Comparison of ENCODE assay signal across 9 cellular contexts in genomic region chr10:72096115-72097000, GRCh38. TPM values are rescaled to one million over a fixed set of nuclear protein-coding genes. Genes with fewer than 3 reads are reported as not detected.
DNase-seq lines count a peak whose midpoint lies in the region; ATAC-seq and TF ChIP-seq lines count a peak whose summit lies in the region.
"Had no signal": no experiment of that assay in that cellular context is flagged by ENCODE, and none has a peak within 500 bp of the region (broad histone marks: within the 10 kb centered on the region; RNA-seq: fewer than 3 reads in every experiment).

No MANE protein-coding gene starts in this region.

- 81 to 87% methylated on average over 9 of the region's 9 CpGs for WGBS in esophagus squamous epithelium, 2 donors

- no peaks in the 10 kb centered on the region for H3K27me3 Mint-ChIP-seq in Caco-2 (ENCODE audit: insufficient read depth, unreplicated experiment)
- no peaks in the 10 kb centered on the region for H3K27me3 Mint-ChIP-seq in naive thymus-derived CD4-positive, alpha-beta T cell

- H3K36me3 ChIP-seq in Caco-2 (ENCODE audit: control insufficient read depth, insufficient read depth, low read length) (no peaks in the 10 kb centered on the region), brain microvascular endothelial cell (replicated peaks) (no peaks in the 10 kb centered on the region), esophagus squamous epithelium (peaks cover 0 to 73% (median 3%) of the 10 kb centered on the region in 3 donors)
- H3K36me3 ChIP-seq in naive thymus-derived CD4-positive, alpha-beta T cell (ENCODE audit: control insufficient read depth in 2 of 3, insufficient read depth in 3 of 3, low read length in 3 of 3) = peaks cover 0 to 14% (median 0%) of the 10 kb centered on the region in 3 experiments

- peaks cover 35% of the 10 kb centered on the region for H3K36me3 Mint-ChIP-seq in Caco-2 (ENCODE audit: insufficient read depth, unreplicated experiment)
- H3K36me3 Mint-ChIP-seq in naive thymus-derived CD4-positive, alpha-beta T cell = peaks cover 11 to 41% (median 38%) of the 10 kb centered on the region in 5 donors

- H3K4me1 Mint-ChIP-seq in Caco-2 (ENCODE audit: low read depth, unreplicated experiment) = peaks cover 61% of the 10 kb centered on the region
- peaks cover 19 to 66% (median 40%) of the 10 kb centered on the region in 7 donors for H3K4me1 Mint-ChIP-seq in naive thymus-derived CD4-positive, alpha-beta T cell
- H3K4me1 Mint-ChIP-seq: natural killer cell had no signal

- H3K27ac Mint-ChIP-seq in Caco-2 (ENCODE audit: unreplicated experiment) = peak overlapping the region; percentile 21
- H3K27ac Mint-ChIP-seq in naive thymus-derived CD4-positive, alpha-beta T cell = peak overlapping the region in 7 of 9 donors; percentile 1 to 72 (median 64)
- H3K27ac Mint-ChIP-seq: natural killer cell had no signal

- CTCF ChIA-PET in Caco-2 (lab: Charles Lee) = interaction anchor here (1.5 kb wide), 1 partner anchor 27 kb away, joined by 4 read pairs; no protein-coding TSS in a partner anchor
- CTCF ChIA-PET in naive thymus-derived CD4-positive, alpha-beta T cell (lab: Charles Lee) = no interaction called here

- no peaks in the 10 kb centered on the region for H3K9me3 Mint-ChIP-seq in Caco-2 (ENCODE audit: unreplicated experiment)
- H3K9me3 Mint-ChIP-seq in naive thymus-derived CD4-positive, alpha-beta T cell = no peaks in the 10 kb centered on the region
- H3K9me3 Mint-ChIP-seq: natural killer cell had no signal

- ATAC-seq in naive thymus-derived CD4-positive, alpha-beta T cell = no peak
- ATAC-seq in HG03025 (IDR thresholded peaks at IDR 0.05; ENCODE audit: low FRiP score, unreplicated experiment) = no peak
- ATAC-seq: natural killer cell had no signal

- no TSS peak for BruUV-seq in Caco-2 (replicated peaks; lab: Mats Ljungman, UMichigan)

- H3K4me3 Mint-ChIP-seq in Caco-2 (ENCODE audit: unreplicated experiment) = no peak overlapping the region
- H3K4me3 Mint-ChIP-seq in naive thymus-derived CD4-positive, alpha-beta T cell = peak overlapping the region in 2 of 10 donors; percentile 17 to 24
- H3K4me3 Mint-ChIP-seq: natural killer cell had no signal

- no peaks in the 10 kb centered on the region for H3K9me3 ChIP-seq in Caco-2
- H3K9me3 ChIP-seq in naive thymus-derived CD4-positive, alpha-beta T cell (ENCODE audit: control insufficient read depth in 2 of 3, low read length in 3 of 3) = no peaks in the 10 kb centered on the region
- H3K9me3 ChIP-seq in esophagus squamous epithelium = no peaks in the 10 kb centered on the region

- H3K27me3 ChIP-seq in Caco-2 (replicated peaks; ENCODE audit: control insufficient read depth, insufficient read depth, low read length) (no peaks in the 10 kb centered on the region), brain microvascular endothelial cell (replicated peaks) (no peaks in the 10 kb centered on the region), esophagus squamous epithelium (no peaks in the 10 kb centered on the region)
- H3K27me3 ChIP-seq in naive thymus-derived CD4-positive, alpha-beta T cell (ENCODE audit: control insufficient read depth in 2 of 2, insufficient read depth in 2 of 2, low read length in 2 of 2) = no peaks in the 10 kb centered on the region

- H3K4me1 ChIP-seq in Caco-2 = peaks cover 51% of the 10 kb centered on the region
- peaks cover 0 to 4% of the 10 kb centered on the region in 2 donors for H3K4me1 ChIP-seq in naive thymus-derived CD4-positive, alpha-beta T cell (ENCODE audit: control insufficient read depth in 2 of 2, insufficient read depth in 2 of 2, low read length in 2 of 2)
- H3K4me1 ChIP-seq in esophagus squamous epithelium = no peaks in the 10 kb centered on the region

- POLR2A ChIA-PET in Caco-2 (lab: Charles Lee) = interaction anchor here (0.6 kb wide), 1 partner anchor 66 kb away, joined by 3 read pairs; no protein-coding TSS in a partner anchor
- POLR2A ChIA-PET in naive thymus-derived CD4-positive, alpha-beta T cell (lab: Charles Lee) = interaction anchor here (0.6 to 13.9 kb wide), 3 partner anchors 7 to 746 kb away, joined by 3 to 297 read pairs (median 6); no protein-coding TSS in a partner anchor

- TF ChIP-seq CTCF in Caco-2 (IDR thresholded peaks at IDR 0.05; ENCODE audit: insufficient read depth in 1 of 2, low read depth in 1 of 2, low read length in 1 of 2, severe bottlenecking in 1 of 2, unreplicated experiment in 1 of 2) (peak in 1 of 2 experiments; percentile 51), brain microvascular endothelial cell (IDR thresholded peaks at IDR 0.05; ENCODE audit: low read depth, low read length, missing control alignments) (peak; percentile 50), esophagus squamous epithelium (IDR thresholded peaks at IDR 0.05) (no peak)

- no peak for TF ChIP-seq POLR2A in esophagus squamous epithelium (IDR thresholded peaks at IDR 0.05)

- in situ Hi-C loops in brain microvascular endothelial cell (cut with HindIII; ENCODE audit: low pct_ligation_motif_present, low sequenced_read_pairs) = no loop called here

- DNase-seq in Caco-2 (peak; percentile 70 to 82), HK-2 (ENCODE audit: unreplicated experiment) (peak; percentile 33), brain microvascular endothelial cell (peak; percentile 53), HCEC 1CT (no peak), esophagus squamous epithelium (lab: John Stamatoyannopoulos, UW) (no peak)
- DNase-seq in naive thymus-derived CD4-positive, alpha-beta T cell = peak in 1 of 9 donors; percentile 53
- DNase-seq: natural killer cell, NCI-H1105 treated with DMSO at 0.1 percent for 48 hours had no signal

- intact Hi-C loops in Caco-2 (cut with micrococcal nuclease; ENCODE audit: unreplicated experiment) = loop anchor here (5.0 kb wide), 1 partner anchor 49 kb away; no protein-coding TSS in a partner anchor
- intact Hi-C loops in naive thymus-derived CD4-positive, alpha-beta T cell (cut with micrococcal nuclease) = no loop called here
- intact Hi-C loops in esophagus squamous epithelium (cut with DNase I) = no loop called here

- H3K27ac ChIP-seq in brain microvascular endothelial cell (peak overlapping the region; percentile 74), esophagus squamous epithelium (no peak overlapping the region)
- no peak overlapping the region for H3K27ac ChIP-seq in naive thymus-derived CD4-positive, alpha-beta T cell (ENCODE audit: low read depth, low read length)

- H3K4me3 ChIP-seq in Caco-2 (ENCODE audit: low read depth, low read length) = no peak overlapping the region
- no peak overlapping the region for H3K4me3 ChIP-seq in brain microvascular endothelial cell (ENCODE audit: low read depth, low read length)
- no peak overlapping the region for H3K4me3 ChIP-seq in naive thymus-derived CD4-positive, alpha-beta T cell (ENCODE audit: low read length)
- no peak overlapping the region for H3K4me3 ChIP-seq in esophagus squamous epithelium

RNA-seq across cellular contexts. Expression of gene SPOCK2, which starts 8.0 kb away (rescaled TPM):
- total RNA-seq in Caco-2 (2022) (1.6 and 3.0 TPM in 2 replicates), esophagus squamous epithelium (1 to 10 TPM; 2.6 to 8.1 (median 5.0) TPM)
- 100 to 1,000 TPM; 312 to 543 (median 505) TPM for total RNA-seq in naive thymus-derived CD4-positive, alpha-beta T cell
- 100 to 1,000 TPM; 200 to 250 TPM for polyA plus RNA-seq in naive thymus-derived CD4-positive, alpha-beta T cell

Comparison
In these comparisons a context has a peak if more than half of its experiments do, and no peak if none do; other contexts are left out.
1. DNase-seq: peak in Caco-2 (2 of 2), HK-2 (single experiment) and brain microvascular endothelial cell (single experiment); none in HCEC 1CT (single experiment) and esophagus squamous epithelium (single experiment).
2. RNA of gene SPOCK2, which starts 8.0 kb away (total RNA-seq): 312 to 543 TPM in naive thymus-derived CD4-positive, alpha-beta T cell; 2.6 to 8.1 TPM in esophagus squamous epithelium and 1.6 to 3.0 TPM in Caco-2; every median in the first group is over 10 times any median in the second.